Comparison of ENCODE assay signal across 18 cellular contexts in the genomic region with DNA sequence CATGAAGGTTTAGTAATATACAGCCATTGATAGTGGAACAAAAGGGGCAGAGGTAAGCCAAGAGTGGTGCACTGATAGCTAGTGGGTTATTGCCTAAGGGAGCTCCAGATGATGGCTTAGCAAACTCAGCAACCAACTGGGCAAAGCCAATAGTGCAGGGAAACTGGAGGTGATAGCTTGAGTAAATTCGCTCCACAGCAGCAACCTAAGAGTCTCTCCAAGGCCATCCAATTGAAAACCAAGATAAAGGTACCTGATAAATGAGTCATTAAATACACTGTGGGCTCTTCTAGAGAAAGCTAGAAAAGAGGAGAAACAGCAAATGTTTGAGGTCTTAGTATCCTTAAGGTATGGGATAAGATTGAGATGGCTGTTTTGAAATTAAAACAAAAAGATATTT.
DNase-seq lines count a peak whose midpoint lies in the region; TF ChIP-seq lines count a peak whose summit lies in the region.
"Had no signal": no experiment of that assay in that cellular context is flagged by ENCODE, and none has a peak within 500 bp of the region (broad histone marks: within the 10 kb centered on the region; RNA-seq: fewer than 3 reads in every experiment).

No MANE protein-coding gene starts in this region.

- H2AFZ ChIP-seq in hepatocyte = no peak overlapping the region
- H2AFZ ChIP-seq in trophoblast cell (ENCODE audit: insufficient read depth, low read length, poor library complexity) = no peak overlapping the region

- H3K4me3 ChIP-seq in hepatocyte = no peak overlapping the region
- no peak overlapping the region for H3K4me3 ChIP-seq in trophoblast cell (ENCODE audit: low read depth, low read length)
- H3K4me3 ChIP-seq: BLaER1 had no signal

- H3K14ac ChIP-seq in trophoblast cell (ENCODE audit: low read length) = no peak overlapping the region

- WGBS in hepatocyte (ENCODE audit: low lambda C conversion rate, missing lambda C conversion rate) = 65% methylated on average over 1 of the region's 1 CpG
- WGBS in trophoblast cell (ENCODE audit: extremely low coverage, insufficient coverage, insufficient read length) = no CpG with 5 or more reads among the region's 1 CpG

- H3K23ac ChIP-seq in trophoblast cell (ENCODE audit: low read length) = no peak overlapping the region

- H4K20me1 ChIP-seq in hepatocyte (ENCODE audit: insufficient read depth, poor library complexity, severe bottlenecking) = no peaks in the 10 kb centered on the region
- H4K20me1 ChIP-seq: BLaER1 had no signal

- H2BK120ac ChIP-seq in trophoblast cell (ENCODE audit: insufficient read depth, low read length, poor library complexity) = no peak overlapping the region

- H3K36me3 ChIP-seq in hepatocyte (replicated peaks; ENCODE audit: insufficient read depth, low read depth) (no peaks in the 10 kb centered on the region), trophoblast cell (ENCODE audit: control insufficient read depth in 1 of 2, insufficient read depth in 2 of 2, low read length in 2 of 2) (no peaks in the 10 kb centered on the region)
- H3K36me3 ChIP-seq: BLaER1 had no signal

- H3K9me3 ChIP-seq in hepatocyte (ENCODE audit: low read depth) (no peaks in the 10 kb centered on the region), trophoblast cell (ENCODE audit: insufficient read depth, low read depth, low read length) (no peaks in the 10 kb centered on the region)
- H3K9me3 ChIP-seq: BLaER1, Caco-2 had no signal

- no peak overlapping the region for H4K12ac ChIP-seq in trophoblast cell (ENCODE audit: low read depth, low read length)

- H3K79me2 ChIP-seq in hepatocyte (no peaks in the 10 kb centered on the region), trophoblast cell (ENCODE audit: control insufficient read depth, insufficient read depth, low read length, poor library complexity) (no peaks in the 10 kb centered on the region)

- no peak overlapping the region for H3K4me2 ChIP-seq in hepatocyte
- H3K4me2 ChIP-seq in trophoblast cell (ENCODE audit: low read length) = no peak overlapping the region
- H3K4me2 ChIP-seq: BLaER1 had no signal

- H3K4me1 ChIP-seq in hepatocyte (ENCODE audit: insufficient read depth) (peaks cover 3% of the 10 kb centered on the region), trophoblast cell (ENCODE audit: control insufficient read depth in 1 of 2, insufficient read depth in 2 of 2, low read length in 2 of 2) (no peaks in the 10 kb centered on the region)
- H3K4me1 ChIP-seq: BLaER1, Caco-2 had no signal

- no peak overlapping the region for H3K18ac ChIP-seq in trophoblast cell (ENCODE audit: low read length)

- no peaks in the 10 kb centered on the region for H3K79me1 ChIP-seq in trophoblast cell (ENCODE audit: low read length)

- no peak overlapping the region for H4K91ac ChIP-seq in trophoblast cell (ENCODE audit: low read depth, low read length)

- DNase-seq in DMS53 (lab: John Stamatoyannopoulos, UW) = peak; percentile 19
- no peak for DNase-seq in DMS53 treated with DMSO at 0.1 percent for 48 hours (lab: John Stamatoyannopoulos, UW; ENCODE audit: unreplicated experiment)
- peak; percentile 45 for DNase-seq in hepatocyte (ENCODE audit: low spot score)
- DNase-seq in trophoblast cell = no peak
- no peak for DNase-seq in GM19238 (ENCODE audit: insufficient read length, low spot score)
- DNase-seq in NCI-H187 (lab: John Stamatoyannopoulos, UW) = no peak
- DNase-seq: Caco-2; CD4-positive, CD25-positive, alpha-beta regulatory T cell; CD8-positive, alpha-beta T cell; DMS153; DMS79 treated with DMSO at 0.1 percent for 48 hours; GF-D8; GOT3; H7; HCEC 1CT had no signal

- H3K4ac ChIP-seq in trophoblast cell (ENCODE audit: low read depth, low read length) = no peak overlapping the region

- H3K9ac ChIP-seq in trophoblast cell (ENCODE audit: low read length) = peak overlapping the region; percentile 4
- H3K9ac ChIP-seq: BLaER1 had no signal

- H2BK5ac ChIP-seq in trophoblast cell (ENCODE audit: low read depth, low read length, poor library complexity) = no peak overlapping the region

- H2BK12ac ChIP-seq in trophoblast cell (ENCODE audit: low read length) = no peak overlapping the region

- no peak overlapping the region for H2AK5ac ChIP-seq in trophoblast cell (ENCODE audit: low read length)

- no peak overlapping the region for H4K8ac ChIP-seq in trophoblast cell (ENCODE audit: low read depth, low read length)

- H3K27me3 ChIP-seq in hepatocyte = no peaks in the 10 kb centered on the region
- no peaks in the 10 kb centered on the region for H3K27me3 ChIP-seq in trophoblast cell (ENCODE audit: insufficient read depth, low read length)
- H3K27me3 ChIP-seq: BLaER1 had no signal

- no peaks in the 10 kb centered on the region for H3K9me2 ChIP-seq in hepatocyte (replicated peaks; ENCODE audit: insufficient read depth)

- TF ChIP-seq CTCF in hepatocyte (IDR thresholded peaks at IDR 0.05; ENCODE audit: poor library complexity) = no peak

- H3K27ac ChIP-seq in hepatocyte (peak overlapping the region; percentile 60), trophoblast cell (ENCODE audit: low read depth, low read length) (no peak overlapping the region)
- H3K27ac ChIP-seq: 22Rv1, BLaER1, C4-2B had no signal

Comparison
In these comparisons a context has a peak if more than half of its experiments do, and no peak if none do; other contexts are left out.
1. DNase-seq: peak in DMS53 (single experiment) and hepatocyte (single experiment); none in DMS53 treated with DMSO at 0.1 percent for 48 hours (single experiment), trophoblast cell (0 of 2), GM19238 (single experiment) and NCI-H187 (0 of 2).